22 cellular contexts compared by ENCODE assay signal in the genomic region with DNA sequence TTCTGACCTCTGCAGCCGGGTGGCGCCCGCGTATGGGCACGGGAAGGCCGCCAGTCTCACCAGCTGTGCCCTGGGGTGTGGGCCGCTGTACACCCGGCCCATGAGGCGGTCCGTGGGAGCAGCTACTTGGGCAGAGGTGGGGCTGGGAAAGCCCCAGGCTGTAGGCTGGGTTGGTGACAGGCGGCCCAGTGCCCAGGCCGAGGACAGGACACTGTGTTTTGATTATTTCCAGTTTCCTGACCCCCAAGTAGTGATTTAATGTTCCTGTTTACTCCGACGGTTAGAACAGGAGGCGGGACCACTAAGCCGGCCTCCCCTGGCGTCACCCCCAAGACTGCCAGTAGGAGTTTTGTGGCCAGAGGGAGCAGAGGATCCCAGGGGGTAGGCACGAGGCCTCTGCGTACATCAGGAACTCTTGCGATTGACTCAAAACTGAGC. TPM values are rescaled to one million over a fixed set of nuclear protein-coding genes. Genes with fewer than 3 reads are reported as not detected.
DNase-seq lines count a peak whose midpoint lies in the region; FAIRE-seq and TF ChIP-seq lines count a peak whose summit lies in the region.
"Had no signal": no experiment of that assay in that cellular context is flagged by ENCODE, and none has a peak within 500 bp of the region (broad histone marks: within the 10 kb centered on the region; RNA-seq: fewer than 3 reads in every experiment).

No MANE protein-coding gene starts in this region.

- H3K27me3 ChIP-seq in testis = no peaks in the 10 kb centered on the region

- intact Hi-C loops in testis (cut with DNase I; ENCODE audit: low total_unique reads) = no loop called here

- H3K4me3 ChIP-seq in fibroblast of villous mesenchyme (ENCODE audit: low read depth, low read length) (no peak overlapping the region), testis (no peak overlapping the region)

- no peaks in the 10 kb centered on the region for H3K36me3 ChIP-seq in testis (ENCODE audit: low read depth, missing control alignments)

- TF ChIP-seq POLR2A in testis (IDR thresholded peaks at IDR 0.05) = no peak

- H3K4me1 ChIP-seq in testis = peaks cover 17% of the 10 kb centered on the region
- H3K4me1 ChIP-seq: parathyroid adenoma had no signal

- TF ChIP-seq CTCF in fibroblast of villous mesenchyme (IDR thresholded peaks at IDR 0.05; ENCODE audit: insufficient read depth, low read depth, low read length) (no peak), testis (IDR thresholded peaks at IDR 0.05) (no peak)

- peak overlapping the region in 1 of 2 donors; percentile 51 for H3K27ac ChIP-seq in testis
- H3K27ac ChIP-seq: epithelial cell of prostate, parathyroid adenoma, RWPE1, VCaP had no signal

- H3K9me3 ChIP-seq in testis = no peaks in the 10 kb centered on the region

- WGBS in testis, 2 donors = 54 to 78% methylated on average over 9 to 20 of the region's 20 CpGs

- no peak for FAIRE-seq in GM19239 (lab: Jason Lieb, UNC)
- FAIRE-seq: islet of Langerhans had no signal

- peak; percentile 42 for DNase-seq in UCSD-AML1 (lab: John Stamatoyannopoulos, UW; ENCODE audit: unreplicated experiment)
- peak; percentile 8 for DNase-seq in fibroblast of villous mesenchyme (ENCODE audit: low read depth)
- DNase-seq in mucosa of gallbladder (ENCODE audit: low spot score) = peak; percentile 42
- peak; percentile 72 for DNase-seq in testis
- DNase-seq in AG08396 (ENCODE audit: low spot score) = no peak
- DNase-seq in T-helper 2 cell = no peak
- no peak for DNase-seq in GM19239 (ENCODE audit: insufficient read length, low spot score)
- DNase-seq in T-helper 9 cell = no peak
- DNase-seq: activated CD4-positive, alpha-beta memory T cell treated with anti-CD3 and anti-CD28 coated beads for 36 hours; activated T-cell treated with anti-CD3 and anti-CD28 coated beads, Interleukin-2, amount 50 U/mL, for 4 hours; COR-L47; dermis blood vessel endothelial cell; MM.1S; NCI-H1694; NCI-H345; stimulated activated naive CD4-positive, alpha-beta T cell treated with Interleukin-2 at 50 U/mL for 16 hours; SW 1271 had no signal

RNA-seq across cellular contexts. Expression of gene DIO3, which starts 42.7 kb away (rescaled TPM):
- not detected in 2 replicates for total RNA-seq in fibroblast of villous mesenchyme
- 1.8 TPM for total RNA-seq in mucosa of gallbladder
- total RNA-seq in testis = 1 to 10 TPM; 2.4 to 4.6 TPM
- polyA plus RNA-seq in testis (ENCODE audit: insufficient read depth, low read depth, low replicate concordance) = 2.3 TPM
- total RNA-seq: activated CD4-positive, alpha-beta memory T cell treated with anti-CD3 and anti-CD28 coated beads for 36 hours; activated T-cell treated with anti-CD3 and anti-CD28 coated beads, Interleukin-2, amount 50 U/mL, for 4 hours; dermis blood vessel endothelial cell had no signal

Comparison
In these comparisons a context has a peak if more than half of its experiments do, and no peak if none do; other contexts are left out.
1. DNase-seq: peak in UCSD-AML1 (single experiment), fibroblast of villous mesenchyme (single experiment), mucosa of gallbladder (single experiment) and testis (single experiment); none in AG08396 (single experiment), T-helper 2 cell (0 of 5), GM19239 (single experiment) and T-helper 9 cell (single experiment).